ENCODE assay signal across 9 cellular contexts in genomic region chr3:146469206-146470017, GRCh38. TPM values are rescaled to one million over a fixed set of nuclear protein-coding genes. Genes with fewer than 3 reads are reported as not detected.
DNase-seq lines count a peak whose midpoint lies in the region; ATAC-seq and TF ChIP-seq lines count a peak whose summit lies in the region.
"Had no signal": no experiment of that assay in that cellular context is flagged by ENCODE, and none has a peak within 500 bp of the region (broad histone marks: within the 10 kb centered on the region; RNA-seq: fewer than 3 reads in every experiment).

Gene PLSCR2 (minus strand): TSS chr3:146469561. CDS start chr3:146459904, 9,657 bp downstream.

- no peaks in the 10 kb centered on the region for H3K27me3 Mint-ChIP-seq in activated naive CD4-positive, alpha-beta T cell treated with anti-CD3 and anti-CD28 coated beads, Interleukin-2, amount 50 U/mL, for 24 hours

- no TSS peak for BruUV-seq in Panc1 (replicated peaks; lab: Mats Ljungman, UMichigan)

- 8 to 13% methylated on average over 50 of the region's 50 CpGs for WGBS in heart right ventricle, 2 donors

- H3K27me3 ChIP-seq in Panc1 (ENCODE audit: control insufficient read depth, insufficient read depth, low read length), result no peaks in the 10 kb centered on the region
- peaks cover 0 to 6% (median 0%) of the 10 kb centered on the region in 7 donors for H3K27me3 ChIP-seq in heart right ventricle
- peaks cover 0 to 7% (median 2%) of the 10 kb centered on the region in 3 donors for H3K27me3 ChIP-seq in gastrocnemius medialis

- H3K9me3 Mint-ChIP-seq in activated naive CD4-positive, alpha-beta T cell treated with anti-CD3 and anti-CD28 coated beads, Interleukin-2, amount 50 U/mL, for 24 hours, result no peaks in the 10 kb centered on the region

- H3K4me1 Mint-ChIP-seq in activated naive CD4-positive, alpha-beta T cell treated with anti-CD3 and anti-CD28 coated beads, Interleukin-2, amount 50 U/mL, for 24 hours, result peaks cover 7% of the 10 kb centered on the region

- intact Hi-C loops in Panc1 (cut with micrococcal nuclease; ENCODE audit: unreplicated experiment), result loop anchor here (2.0 kb wide), 1 partner anchor 75 kb away; the partner anchor contains the start of gene PLSCR1
- intact Hi-C loops in heart right ventricle (cut with DNase I), result loop anchor here in 1 of 10 donors (10.0 kb wide), 1 partner anchor 75 kb away; the partner anchor contains the start of gene PLSCR1
- intact Hi-C loops in gastrocnemius medialis (cut with DNase I; ENCODE audit: low total_unique reads), result no loop called here

- peak within 1 kb of the TSS; percentile 81 for H3K4me3 Mint-ChIP-seq in activated naive CD4-positive, alpha-beta T cell treated with anti-CD3 and anti-CD28 coated beads, Interleukin-2, amount 50 U/mL, for 24 hours

- CTCF ChIA-PET in Panc1 (lab: Charles Lee), result no interaction called here

- H3K36me3 ChIP-seq in Panc1 (ENCODE audit: control insufficient read depth, insufficient read depth, low read length) (no peaks in the 10 kb centered on the region), heart right ventricle (no peaks in the 10 kb centered on the region), gastrocnemius medialis (no peaks in the 10 kb centered on the region)

- H3K4me3 ChIP-seq in Panc1 (ENCODE audit: low read depth in 2 of 2, low read length in 2 of 2), result peak within 1 kb of the TSS; percentile 57 to 75
- H3K4me3 ChIP-seq in heart right ventricle, result peak within 1 kb of the TSS; percentile 44 to 68 (median 60)
- H3K4me3 ChIP-seq in gastrocnemius medialis, result peak within 1 kb of the TSS; percentile 55 to 63 (median 58)

- no peaks in the 10 kb centered on the region for H3K36me3 Mint-ChIP-seq in activated naive CD4-positive, alpha-beta T cell treated with anti-CD3 and anti-CD28 coated beads, Interleukin-2, amount 50 U/mL, for 24 hours

- in situ Hi-C loops in Panc1 (cut with HindIII; ENCODE audit: low pct_unique_long_range_greater_than_20kb, low sequenced_read_pairs), result no loop called here
- in situ Hi-C loops in gastrocnemius medialis (cut with MboI; ENCODE audit: low sequenced_read_pairs in 4 of 4), result no loop called here

- H3K27ac ChIP-seq in Panc1 (ENCODE audit: low read length) (peak within 1 kb of the TSS; percentile 89), heart right ventricle (peak within 1 kb of the TSS in 8 of 10 donors; percentile 22 to 86 (median 48)), gastrocnemius medialis (peak within 1 kb of the TSS; percentile 31 to 59 (median 44))
- H3K27ac ChIP-seq: C4-2B had no signal

- TF ChIP-seq CTCF in Panc1 (IDR thresholded peaks at IDR 0.05) (no peak), heart right ventricle (IDR thresholded peaks at IDR 0.05) (no peak), gastrocnemius medialis (IDR thresholded peaks at IDR 0.05 in 4 of 5, conservative IDR thresholded peaks at IDR 0.05 in 1 of 5) (no peak)

- H3K4me1 ChIP-seq in Panc1 (ENCODE audit: control insufficient read depth, insufficient read depth, low read length), result peaks cover 40% of the 10 kb centered on the region
- H3K4me1 ChIP-seq in heart right ventricle, result peaks cover 0 to 18% (median 9%) of the 10 kb centered on the region in 9 donors
- no peaks in the 10 kb centered on the region for H3K4me1 ChIP-seq in gastrocnemius medialis

- POLR2A ChIA-PET in Panc1 (lab: Charles Lee), result interaction anchor here (1.8 kb wide), 1 partner anchor 75 kb away, joined by 8 read pairs; the partner anchor contains the start of gene PLSCR1

- peak in 1 of 2 donors; percentile 28 for TF ChIP-seq POLR2A in gastrocnemius medialis (IDR thresholded peaks at IDR 0.05)

- no peaks in the 10 kb centered on the region for H3K9me3 ChIP-seq in Panc1 (ENCODE audit: control insufficient read depth, insufficient read depth, low read depth, low read length)
- no peaks in the 10 kb centered on the region for H3K9me3 ChIP-seq in heart right ventricle
- no peaks in the 10 kb centered on the region for H3K9me3 ChIP-seq in gastrocnemius medialis

- peak; percentile 42 for DNase-seq in NCI-H2227 (lab: John Stamatoyannopoulos, UW; ENCODE audit: unreplicated experiment)
- no peak for DNase-seq in NCI-H2227 treated with DMSO at 0.1 percent for 48 hours (lab: John Stamatoyannopoulos, UW)
- no peak for DNase-seq in Panc1 (ENCODE audit: low read depth, low spot score)
- DNase-seq in heart right ventricle, result peak; percentile 53 to 63
- peak in 1 of 2 donors; percentile 35 for DNase-seq in gastrocnemius medialis
- DNase-seq in amniotic stem cell (lab: John Stamatoyannopoulos, UW), result no peak

- ATAC-seq in HG03060 (IDR thresholded peaks at IDR 0.05; ENCODE audit: low read depth, unreplicated experiment), result peak; percentile 96
- ATAC-seq in Panc1, result peak; percentile 89
- ATAC-seq in heart right ventricle, result peak; percentile 74 to 97 (median 90)
- ATAC-seq in gastrocnemius medialis, result peak; percentile 22 to 39

- H3K27ac Mint-ChIP-seq in activated naive CD4-positive, alpha-beta T cell treated with anti-CD3 and anti-CD28 coated beads, Interleukin-2, amount 50 U/mL, for 24 hours, result peak within 1 kb of the TSS; percentile 55

RNA-seq across cellular contexts. Expression of gene PLSCR2, which starts in this region (rescaled TPM):
- total RNA-seq in Panc1 (2021; ENCODE audit: unreplicated experiment) (0.54 TPM), heart right ventricle (not detected), gastrocnemius medialis (not detected)
- 0.40 TPM for polyA plus RNA-seq in Panc1 (2012; ENCODE audit: insufficient read length)
- polyA plus RNA-seq in heart right ventricle, result not detected

Comparison
In these comparisons a context has a peak if more than half of its experiments do, and no peak if none do; other contexts are left out.
1. Peak in ATAC-seq, H3K4me3 ChIP-seq and H3K27ac ChIP-seq in Panc1; RNA of the gene not detected or under 1 TPM.
2. Peak in DNase-seq, ATAC-seq, H3K4me3 ChIP-seq and H3K27ac ChIP-seq in heart right ventricle; RNA of the gene not detected or under 1 TPM.
3. Peak in ATAC-seq, H3K4me3 ChIP-seq and H3K27ac ChIP-seq in gastrocnemius medialis; RNA of the gene not detected or under 1 TPM.
4. ATAC-seq: peak in every context shown above with its lines; median percentile 96 in HG03060; 90 in heart right ventricle; 89 in Panc1; 30 in gastrocnemius medialis.